20 cellular contexts compared by ENCODE assay signal in genomic region chr17:37391146-37391545, GRCh38. TPM values are rescaled to one million over a fixed set of nuclear protein-coding genes. Genes with fewer than 3 reads are reported as not detected.
DNase-seq lines count a peak whose midpoint lies in the region; ATAC-seq and TF ChIP-seq lines count a peak whose summit lies in the region.
"Had no signal": no experiment of that assay in that cellular context is flagged by ENCODE, and none has a peak within 500 bp of the region (broad histone marks: within the 10 kb centered on the region; RNA-seq: fewer than 3 reads in every experiment).

No MANE protein-coding gene starts in this region.

- peak overlapping the region; percentile 35; the same call in 1 of the 2 replicates for H2AFZ ChIP-seq in Loucy (ENCODE audit: low read length)
- no peak overlapping the region for H2AFZ ChIP-seq in osteoblast (ENCODE audit: low read length)
- no peak overlapping the region for H2AFZ ChIP-seq in GM23338

- TF ChIP-seq CTCF in AG04449 (IDR thresholded peaks at IDR 0.05; ENCODE audit: insufficient read depth, low read length, missing control alignments) (no peak), Loucy (conservative IDR thresholded peaks at IDR 0.05; ENCODE audit: low read length) (no peak), brain microvascular endothelial cell (IDR thresholded peaks at IDR 0.05; ENCODE audit: low read depth, low read length, missing control alignments) (no peak), osteoblast (IDR thresholded peaks at IDR 0.05; ENCODE audit: extremely low read depth, low read depth, low read length) (no peak), GM23338 (conservative IDR thresholded peaks at IDR 0.05; ENCODE audit: low read depth in 2 of 2) (no peak), GM10248 (IDR thresholded peaks at IDR 0.05; ENCODE audit: control extremely low read depth, extremely low read depth, low read depth, missing control alignments) (no peak)

- H3K36me3 Mint-ChIP-seq in GM23338 (ENCODE audit: low read depth), result no peaks in the 10 kb centered on the region

- no peaks in the 10 kb centered on the region for H3K9me3 Mint-ChIP-seq in GM23338

- H3K9me2 ChIP-seq in Loucy (replicated peaks; ENCODE audit: low read depth, low read length) (no peaks in the 10 kb centered on the region), GM23338 (ENCODE audit: insufficient read depth) (no peaks in the 10 kb centered on the region)

- H3K4me2 ChIP-seq in Loucy (ENCODE audit: low read depth, low read length, poor library complexity, severe bottlenecking) (no peak overlapping the region), osteoblast (ENCODE audit: insufficient read depth, low read length) (no peak overlapping the region), GM23338 (no peak overlapping the region)

- H3F3A ChIP-seq in Loucy (ENCODE audit: low read depth), result no peaks in the 10 kb centered on the region
- H3F3A ChIP-seq in GM23338 (replicated peaks; ENCODE audit: low read depth), result no peaks in the 10 kb centered on the region

- in situ Hi-C loops in brain microvascular endothelial cell (cut with HindIII; ENCODE audit: low pct_ligation_motif_present, low sequenced_read_pairs), result no loop called here

- H3K27me3 ChIP-seq in Loucy (ENCODE audit: insufficient read depth, low read length, poor library complexity, severe bottlenecking), result no peaks in the 10 kb centered on the region
- no peaks in the 10 kb centered on the region for H3K27me3 ChIP-seq in brain microvascular endothelial cell (replicated peaks)
- no peaks in the 10 kb centered on the region for H3K27me3 ChIP-seq in osteoblast (ENCODE audit: insufficient read depth, low read length)
- no peaks in the 10 kb centered on the region for H3K27me3 ChIP-seq in GM23338 (ENCODE audit: insufficient read depth)
- H3K27me3 ChIP-seq: SJSA1 had no signal

- peaks cover 5% of the 10 kb centered on the region for H3K27me3 Mint-ChIP-seq in GM23338 (ENCODE audit: insufficient read depth, low read depth, poor library complexity)

- DNase-seq in AG04449 (ENCODE audit: low read depth, low spot score) (peak; percentile 26), brain microvascular endothelial cell (peak; percentile 39), osteoblast (ENCODE audit: insufficient read length, low spot score, missing footprints) (no peak), GM23338 (ENCODE audit: low spot score) (no peak), GM10248 (ENCODE audit: extremely low spot score) (no peak)
- DNase-seq in activated CD8-positive, alpha-beta memory T cell treated with anti-CD3 and anti-CD28 coated beads, Interleukin-2, amount 50 U/mL, for 4 hours, result no peak
- DNase-seq in central memory CD4-positive, alpha-beta T cell, result no peak
- DNase-seq: DND-41, KBM-7, NCI-H1436 treated with DMSO at 0.1 percent for 48 hours, NCI-H2029 treated with DMSO at 0.1 percent for 48 hours, NCI-H2171 treated with DMSO at 0.1 percent for 48 hours, NCI-H774, PC-3 had no signal

- no peaks in the 10 kb centered on the region for H3K79me2 ChIP-seq in Loucy (ENCODE audit: insufficient read depth, low read length)
- no peaks in the 10 kb centered on the region for H3K79me2 ChIP-seq in osteoblast (ENCODE audit: insufficient read depth, low read length)
- H3K79me2 ChIP-seq in GM23338 (replicated peaks; ENCODE audit: insufficient read depth), result no peaks in the 10 kb centered on the region

- no peaks in the 10 kb centered on the region for H3K36me3 ChIP-seq in Loucy (ENCODE audit: insufficient read depth, low read length)
- no peaks in the 10 kb centered on the region for H3K36me3 ChIP-seq in brain microvascular endothelial cell (replicated peaks)
- H3K36me3 ChIP-seq in osteoblast (ENCODE audit: insufficient read depth, low read length), result no peaks in the 10 kb centered on the region
- no peaks in the 10 kb centered on the region for H3K36me3 ChIP-seq in GM23338 (ENCODE audit: insufficient read depth)
- H3K36me3 ChIP-seq: HAP-1 had no signal

- ATAC-seq in GM23338, result no peak
- ATAC-seq: PC-3 had no signal

- POLR2A ChIA-PET in AG04449 (lab: Yijun Ruan, JAX) (no interaction called here), GM10248 (lab: Yijun Ruan, JAX) (no interaction called here)

- H3K4me1 Mint-ChIP-seq in GM23338, result peaks cover 3% of the 10 kb centered on the region; the same call in 2 of the 3 replicates

- no peaks in the 10 kb centered on the region for H4K20me1 ChIP-seq in Loucy (ENCODE audit: insufficient read depth, low read length, poor library complexity, severe bottlenecking)
- peaks cover 6% of the 10 kb centered on the region for H4K20me1 ChIP-seq in osteoblast (ENCODE audit: insufficient read depth, low read length)
- no peaks in the 10 kb centered on the region for H4K20me1 ChIP-seq in GM23338 (replicated peaks; ENCODE audit: insufficient read depth)

- H3K4me3 ChIP-seq in AG04449 (ENCODE audit: low read depth, low read length) (no peak overlapping the region), Loucy (ENCODE audit: low read length, poor library complexity, severe bottlenecking) (no peak overlapping the region), brain microvascular endothelial cell (ENCODE audit: low read depth, low read length) (no peak overlapping the region), osteoblast (ENCODE audit: insufficient read depth, low read length) (no peak overlapping the region), GM23338 (no peak overlapping the region)
- H3K4me3 ChIP-seq: HAP-1, SJSA1 had no signal

- no peaks in the 10 kb centered on the region for H3K9me3 ChIP-seq in Loucy (ENCODE audit: insufficient read depth, low read depth, low read length)
- no peaks in the 10 kb centered on the region for H3K9me3 ChIP-seq in osteoblast (ENCODE audit: low read depth, low read length)
- H3K9me3 ChIP-seq: HAP-1, SJSA1 had no signal

- H3K4me1 ChIP-seq in Loucy (ENCODE audit: insufficient read depth, low read length, poor library complexity, severe bottlenecking) (no peaks in the 10 kb centered on the region), osteoblast (ENCODE audit: insufficient read depth, low read length) (peaks cover 26% of the 10 kb centered on the region), GM23338 (ENCODE audit: insufficient read depth) (no peaks in the 10 kb centered on the region; the same call in 1 of the 2 replicates)
- H3K4me1 ChIP-seq: HAP-1 had no signal

- no peak overlapping the region for H3K4me3 Mint-ChIP-seq in GM23338

- CTCF ChIA-PET in AG04449 (lab: Yijun Ruan, JAX) (interaction anchor here (0.6 to 12.0 kb wide), 3 partner anchors 8 to 16 kb away, joined by 3 to 189 read pairs (median 3); partner anchors contain the start of gene C17orf78), GM10248 (lab: Yijun Ruan, JAX) (interaction anchor here (1.3 to 11.7 kb wide), 2 partner anchors 17 to 151 kb away, joined by 3 to 143 read pairs; partner anchors contain the start of gene C17orf78)

- peak overlapping the region; percentile 63 for H3K27ac ChIP-seq in brain microvascular endothelial cell
- H3K27ac ChIP-seq in osteoblast (ENCODE audit: low read depth, low read length), result peak overlapping the region; percentile 48
- no peak overlapping the region for H3K27ac ChIP-seq in GM23338 (ENCODE audit: low read depth)
- H3K27ac ChIP-seq: C4-2B, SJSA1 had no signal

- H3K9ac ChIP-seq in Loucy (ENCODE audit: low read depth, low read length, poor library complexity, severe bottlenecking), result no peak overlapping the region

- no peak overlapping the region for H3K27ac Mint-ChIP-seq in GM23338

TF ChIP-seq in GM23338, 12 proteins besides CTCF, POLR2A, EP300 and RAD21 (continues in another document):
- no peak for TF ChIP-seq EZH2 (IDR thresholded peaks at IDR 0.05; ENCODE audit: low read depth, unreplicated experiment)
- TF ChIP-seq CREB1 (CRISPR knock-in tag; IDR thresholded peaks at IDR 0.05; ENCODE audit: low read depth), result no peak
- TF ChIP-seq NANOG (IDR thresholded peaks at IDR 0.05; ENCODE audit: borderline replicate concordance), result no peak
- TF ChIP-seq ZNF114 (CRISPR knock-in tag; IDR thresholded peaks at IDR 0.05), result no peak
- TF ChIP-seq REST (IDR thresholded peaks at IDR 0.05; ENCODE audit: unreplicated experiment), result no peak
- no peak for TF ChIP-seq EZH2phosphoT487 (IDR thresholded peaks at IDR 0.05; ENCODE audit: unreplicated experiment)

RNA-seq across cellular contexts. Expression of gene C17orf78, which starts 15.4 kb away (rescaled TPM):
- total RNA-seq in osteoblast, result not detected in 2 replicates
- not detected in 2 replicates for total RNA-seq in GM23338 (2014; rRNA removed; shearing (Covaris generic))
- polyA plus RNA-seq in GM23338 (2016; fragmentation: Nextera tagmentation; extraction: Ambion mirVana), result 0.19 TPM in 1 of 2 replicates, not detected in the other
- total RNA-seq: M059J, NCI-H460, PC-3, SJSA1 had no signal

RNA-seq across cellular contexts. Expression of gene ACACA, which starts 15.5 kb away (rescaled TPM):
- 78.9 and 86.6 TPM in 2 replicates for total RNA-seq in osteoblast
- total RNA-seq in GM23338 (2014; rRNA removed; shearing (Covaris generic)), result 136 and 164 TPM in 2 replicates
- polyA plus RNA-seq in GM23338 (2016; fragmentation: Nextera tagmentation; extraction: Ambion mirVana), result 53.5 and 59.6 TPM in 2 replicates

RNA-seq across cellular contexts. Expression of gene TADA2A, which starts 15.5 kb away (rescaled TPM):
- total RNA-seq in osteoblast, result 18.6 and 21.4 TPM in 2 replicates
- total RNA-seq in GM23338 (2014; rRNA removed; shearing (Covaris generic)), result 14.4 and 14.5 TPM in 2 replicates
- 17.1 and 18.0 TPM in 2 replicates for polyA plus RNA-seq in GM23338 (2016; fragmentation: Nextera tagmentation; extraction: Ambion mirVana)

Comparison
In these comparisons a context has a peak if more than half of its experiments do, and no peak if none do; other contexts are left out.
1. DNase-seq: peak in AG04449 (single experiment) and brain microvascular endothelial cell (single experiment); none in osteoblast (single experiment), GM23338 (single experiment), GM10248 (single experiment), activated CD8-positive, alpha-beta memory T cell treated with anti-CD3 and anti-CD28 coated beads, Interleukin-2, amount 50 U/mL, for 4 hours (single experiment) and central memory CD4-positive, alpha-beta T cell (single experiment).